ENCODE assay signal across 15 cellular contexts in genomic region chr6:132964868-132965382, GRCh38.
A peak's percentile ranks its signal among the peaks of the same experiment; 100 is the strongest.
DNase-seq lines count a peak whose midpoint lies in the region; ATAC-seq, FAIRE-seq and TF ChIP-seq lines count a peak whose summit lies in the region.
"Had no signal": no experiment of that assay in that cellular context is flagged by ENCODE, and none has a peak within 500 bp of the region (broad histone marks: within the 10 kb centered on the region; RNA-seq: fewer than 3 reads in every experiment).

No MANE protein-coding gene starts in this region.

- peaks cover 52% of the 10 kb centered on the region for H3K4me1 Mint-ChIP-seq in nephron
- H3K4me1 Mint-ChIP-seq in activated naive CD8-positive, alpha-beta T cell treated with anti-CD3 and anti-CD28 coated beads for 36 hours, result no peaks in the 10 kb centered on the region

- peak; percentile 45 for DNase-seq in DMS53 (lab: John Stamatoyannopoulos, UW)
- peak in 1 of 2 experiments; percentile 62 for DNase-seq in SJCRH30
- no peak for DNase-seq in GM23248
- no peak for DNase-seq in pancreas
- no peak for DNase-seq in activated naive CD8-positive, alpha-beta T cell treated with anti-CD3 and anti-CD28 coated beads for 36 hours
- DNase-seq: activated CD4-positive, alpha-beta T cell treated with anti-CD3 and anti-CD28 coated beads, Interleukin-2, amount 10 ng/mL, durations not matched to agents 24 days and 14 days; activated T-cell treated with anti-CD3 and anti-CD28 coated beads, Interleukin-2, amount 50 U/mL, for 72 hours; left ventricle myocardium inferior; NCI-H510A; stimulated activated CD4-positive, alpha-beta T cell treated with anti-CD3 and anti-CD28 coated beads, Interleukin-2, amount 100 ng/mL, for 24 hours; stimulated activated CD8-positive, alpha-beta memory T cell treated with anti-CD3 and anti-CD28 coated beads, Interleukin-4, amount 100 ng/mL, for 48 hours; trophoblast cell had no signal

- 30 to 32% methylated on average over 2 of the region's 2 CpGs for WGBS in GM23248 (ENCODE audit: low coverage in 1 of 2, low lambda C conversion rate in 2 of 2, missing lambda C conversion rate in 2 of 2), 2 experiments
- 45 to 50% methylated on average over 2 of the region's 2 CpGs for WGBS in pancreas, 2 donors

- H3K9me3 ChIP-seq in SJCRH30 (replicated peaks) (no peaks in the 10 kb centered on the region), GM23248 (ENCODE audit: low read depth) (no peaks in the 10 kb centered on the region), pancreas (no peaks in the 10 kb centered on the region)
- H3K9me3 ChIP-seq: left ventricle myocardium inferior had no signal

- TF ChIP-seq CTCF in KMS-11 (conservative IDR thresholded peaks at IDR 0.05; ENCODE audit: low read depth, low read length), result no peak
- TF ChIP-seq CTCF in nephron (IDR thresholded peaks at IDR 0.05; ENCODE audit: unreplicated experiment in 3 of 3), result peak in 1 of 3 experiments; percentile 10
- no peak for TF ChIP-seq CTCF in pancreas (IDR thresholded peaks at IDR 0.05)

- ATAC-seq in pancreas, result no peak
- ATAC-seq: activated T-cell treated with anti-CD3 and anti-CD28 coated beads, Interleukin-2, amount 50 U/mL, for 72 hours had no signal

- H2AFZ ChIP-seq in KMS-11 (ENCODE audit: low read depth) (no peak overlapping the region), GM23248 (no peak overlapping the region)

- no peaks in the 10 kb centered on the region for H4K20me1 ChIP-seq in KMS-11 (ENCODE audit: insufficient read depth)
- H4K20me1 ChIP-seq in GM23248 (ENCODE audit: insufficient read depth), result no peaks in the 10 kb centered on the region

- H3K9ac ChIP-seq in KMS-11 (no peak overlapping the region; the same call in 1 of the 2 replicates), GM23248 (no peak overlapping the region)

- H3K4me3 ChIP-seq in KMS-11 (IDR thresholded peaks at IDR 0.05; ENCODE audit: insufficient read depth, low read depth, low read length) (no peak overlapping the region), SJCRH30 (peak overlapping the region; percentile 15), GM23248 (no peak overlapping the region), pancreas (no peak overlapping the region)
- H3K4me3 ChIP-seq: left ventricle myocardium inferior had no signal

- peak overlapping the region in 2 of 3 experiments; percentile 17 to 28 for H3K4me3 Mint-ChIP-seq in nephron
- no peak overlapping the region for H3K4me3 Mint-ChIP-seq in activated naive CD8-positive, alpha-beta T cell treated with anti-CD3 and anti-CD28 coated beads for 36 hours
- H3K4me3 Mint-ChIP-seq: activated CD4-positive, alpha-beta T cell treated with anti-CD3 and anti-CD28 coated beads, Interleukin-2, amount 10 ng/mL, durations not matched to agents 24 days and 14 days; activated T-cell treated with anti-CD3 and anti-CD28 coated beads, Interleukin-2, amount 50 U/mL, for 72 hours; T-helper 2 cell treated with Interferon-gamma antibody and Interleukin-4, amounts not matched to agents 5 μg/mL and 100 μg/mL, for 36 hours had no signal

- no peak for FAIRE-seq in pancreas (lab: Jason Lieb, UNC)

- intact Hi-C loops in pancreas (cut with DNase I), result no loop called here

- no peaks in the 10 kb centered on the region for H3F3A ChIP-seq in GM23248 (ENCODE audit: insufficient read depth)

- no peaks in the 10 kb centered on the region for H3K27me3 Mint-ChIP-seq in nephron (ENCODE audit: low read depth)
- peaks cover 33% of the 10 kb centered on the region for H3K27me3 Mint-ChIP-seq in activated naive CD8-positive, alpha-beta T cell treated with anti-CD3 and anti-CD28 coated beads for 36 hours

- H3K9me3 Mint-ChIP-seq in nephron, result no peaks in the 10 kb centered on the region
- no peaks in the 10 kb centered on the region for H3K9me3 Mint-ChIP-seq in activated naive CD8-positive, alpha-beta T cell treated with anti-CD3 and anti-CD28 coated beads for 36 hours
- H3K9me3 Mint-ChIP-seq: activated CD4-positive, alpha-beta T cell treated with anti-CD3 and anti-CD28 coated beads, Interleukin-2, amount 10 ng/mL, durations not matched to agents 24 days and 14 days; activated T-cell treated with anti-CD3 and anti-CD28 coated beads, Interleukin-2, amount 50 U/mL, for 72 hours; T-helper 2 cell treated with Interferon-gamma antibody and Interleukin-4, amounts not matched to agents 5 μg/mL and 100 μg/mL, for 36 hours had no signal

- in situ Hi-C loops in GM23248 (cut with MboI), result loop anchor here (25.0 kb wide), 2 partner anchors 947 to 1122 kb away; no protein-coding TSS in a partner anchor

- H3K4me2 ChIP-seq in KMS-11 (peak overlapping the region; percentile 90), GM23248 (ENCODE audit: unreplicated experiment) (no peak overlapping the region)

- H3K27me3 ChIP-seq in KMS-11 (ENCODE audit: insufficient read depth, low read depth) (no peaks in the 10 kb centered on the region), SJCRH30 (no peaks in the 10 kb centered on the region), GM23248 (replicated peaks; ENCODE audit: insufficient read depth) (peaks cover 8% of the 10 kb centered on the region), pancreas (no peaks in the 10 kb centered on the region)

- H3K79me2 ChIP-seq in KMS-11 (ENCODE audit: insufficient read depth, low read depth), result no peaks in the 10 kb centered on the region
- H3K79me2 ChIP-seq in GM23248 (ENCODE audit: insufficient read depth), result no peaks in the 10 kb centered on the region

- H3K27ac ChIP-seq in KMS-11 (peak overlapping the region; percentile 59), SJCRH30 (peak overlapping the region; percentile 77), GM23248 (no peak overlapping the region), pancreas (peak overlapping the region in 2 of 4 donors; percentile 59)
- H3K27ac ChIP-seq: left ventricle myocardium inferior had no signal

- H3K9me2 ChIP-seq in GM23248 (ENCODE audit: insufficient read depth), result no peaks in the 10 kb centered on the region

- H3K36me3 Mint-ChIP-seq in nephron (ENCODE audit: low read depth), result no peaks in the 10 kb centered on the region
- no peaks in the 10 kb centered on the region for H3K36me3 Mint-ChIP-seq in activated naive CD8-positive, alpha-beta T cell treated with anti-CD3 and anti-CD28 coated beads for 36 hours

- H3K36me3 ChIP-seq in KMS-11 (ENCODE audit: insufficient read depth), result no peaks in the 10 kb centered on the region
- no peaks in the 10 kb centered on the region for H3K36me3 ChIP-seq in SJCRH30
- no peaks in the 10 kb centered on the region for H3K36me3 ChIP-seq in GM23248 (ENCODE audit: low read depth)
- H3K36me3 ChIP-seq in pancreas, result no peaks in the 10 kb centered on the region
- H3K36me3 ChIP-seq: left ventricle myocardium inferior had no signal

- peaks cover 81% of the 10 kb centered on the region for H3K4me1 ChIP-seq in KMS-11 (ENCODE audit: low read depth, poor library complexity, severe bottlenecking)
- H3K4me1 ChIP-seq in SJCRH30, result peaks cover 28% of the 10 kb centered on the region
- peaks cover 10% of the 10 kb centered on the region; the same call in 1 of the 2 replicates for H3K4me1 ChIP-seq in GM23248 (ENCODE audit: insufficient read depth)
- peaks cover 0 to 14% (median 0%) of the 10 kb centered on the region in 3 donors for H3K4me1 ChIP-seq in pancreas

- H3K27ac Mint-ChIP-seq in nephron, result peak overlapping the region in 2 of 3 experiments; percentile 42 to 56
- H3K27ac Mint-ChIP-seq in activated naive CD8-positive, alpha-beta T cell treated with anti-CD3 and anti-CD28 coated beads for 36 hours, result no peak overlapping the region
- H3K27ac Mint-ChIP-seq: activated CD4-positive, alpha-beta T cell treated with anti-CD3 and anti-CD28 coated beads, Interleukin-2, amount 10 ng/mL, durations not matched to agents 24 days and 14 days; activated T-cell treated with anti-CD3 and anti-CD28 coated beads, Interleukin-2, amount 50 U/mL, for 72 hours; T-helper 2 cell treated with Interferon-gamma antibody and Interleukin-4, amounts not matched to agents 5 μg/mL and 100 μg/mL, for 36 hours had no signal
